9 cellular contexts compared by ENCODE assay signal in the genomic region with DNA sequence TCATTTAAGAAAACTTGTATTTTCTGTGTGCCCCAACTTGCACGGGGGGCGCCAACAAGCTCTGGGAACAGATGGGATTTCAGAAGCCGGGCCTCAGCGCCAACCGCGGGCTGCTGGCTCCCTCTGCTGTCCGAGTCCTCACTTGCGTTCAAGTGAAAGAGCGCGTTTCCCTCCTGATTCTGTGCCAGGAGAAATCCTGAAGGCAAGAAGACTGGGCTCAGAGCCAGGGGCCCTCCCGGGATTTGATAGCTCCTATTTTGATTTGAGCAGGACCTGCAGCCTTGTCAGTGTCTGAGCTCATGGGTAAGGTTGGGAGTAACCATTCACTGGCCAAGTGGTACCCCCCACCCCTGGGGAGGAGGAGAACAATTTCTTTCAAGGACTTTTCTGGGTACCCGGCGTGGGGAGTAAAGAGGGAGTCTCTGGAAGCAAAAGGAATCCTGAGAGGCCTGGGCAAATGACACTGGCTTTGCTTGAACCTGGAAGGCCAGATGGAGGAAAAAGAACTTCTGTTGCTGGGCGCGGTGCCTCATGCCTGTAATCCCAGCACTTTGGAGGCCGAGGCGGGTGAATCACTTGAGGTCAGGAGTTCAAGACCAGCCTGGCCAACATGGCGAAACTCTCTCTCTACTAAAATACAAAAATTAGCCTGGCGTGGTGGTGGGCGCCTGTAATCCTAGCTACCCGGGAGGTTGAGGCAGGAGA.
A peak's percentile ranks its signal among the peaks of the same experiment; 100 is the strongest.
DNase-seq lines count a peak whose midpoint lies in the region; ATAC-seq and TF ChIP-seq lines count a peak whose summit lies in the region.
"Had no signal": no experiment of that assay in that cellular context is flagged by ENCODE, and none has a peak within 500 bp of the region (broad histone marks: within the 10 kb centered on the region; RNA-seq: fewer than 3 reads in every experiment).

No MANE protein-coding gene starts in this region.

- no peak for TF ChIP-seq POLR2A in esophagus squamous epithelium (IDR thresholded peaks at IDR 0.05)

- no peaks in the 10 kb centered on the region for H3K79me2 ChIP-seq in KMS-11 (ENCODE audit: insufficient read depth, low read depth)

- H3K36me3 ChIP-seq in KMS-11 (ENCODE audit: insufficient read depth) (no peaks in the 10 kb centered on the region), esophagus squamous epithelium (no peaks in the 10 kb centered on the region)

- no peaks in the 10 kb centered on the region for H4K20me1 ChIP-seq in KMS-11 (ENCODE audit: insufficient read depth)

- H3K9me3 ChIP-seq in esophagus squamous epithelium, result peaks cover 0 to 7% (median 3%) of the 10 kb centered on the region in 3 donors

- H3K4me2 ChIP-seq in KMS-11, result no peak overlapping the region

- H3K4me3 Mint-ChIP-seq in activated T-cell treated with anti-CD3 and anti-CD28 coated beads, Interleukin-2, amount 50 U/mL, for 24 hours, result no peak overlapping the region
- H3K4me3 Mint-ChIP-seq in natural killer cell, result no peak overlapping the region
- H3K4me3 Mint-ChIP-seq: activated naive CD8-positive, alpha-beta T cell had no signal

- H3K9ac ChIP-seq in KMS-11, result no peak overlapping the region

- peaks cover 1% of the 10 kb centered on the region for H3K4me1 Mint-ChIP-seq in activated T-cell treated with anti-CD3 and anti-CD28 coated beads, Interleukin-2, amount 50 U/mL, for 24 hours (ENCODE audit: low read depth)
- H3K4me1 Mint-ChIP-seq in natural killer cell, result peaks cover 0 to 4% of the 10 kb centered on the region in 2 donors

- no peak overlapping the region for H3K27ac ChIP-seq in KMS-11
- H3K27ac ChIP-seq in esophagus squamous epithelium, result peak overlapping the region in 1 of 4 donors; percentile 9

- TF ChIP-seq CTCF in KMS-11 (conservative IDR thresholded peaks at IDR 0.05; ENCODE audit: low read depth, low read length), result peak; percentile 86
- peak; percentile 58 to 91 (median 85) for TF ChIP-seq CTCF in esophagus squamous epithelium (IDR thresholded peaks at IDR 0.05)
- peak; percentile 93 for TF ChIP-seq CTCF in natural killer cell (IDR thresholded peaks at IDR 0.05)

- DNase-seq in DMS 273 treated with DMSO at 0.1 percent for 48 hours (lab: John Stamatoyannopoulos, UW) (peak; percentile 97), OCI-M1 (lab: John Stamatoyannopoulos, UW) (peak; percentile 74), esophagus squamous epithelium (lab: John Stamatoyannopoulos, UW) (no peak), natural killer cell (peak; percentile 64)
- peak; percentile 84 for DNase-seq in activated T-cell treated with anti-CD3 and anti-CD28 coated beads, Interleukin-2, amount 50 U/mL, for 24 hours
- DNase-seq in stimulated activated CD8-positive, alpha-beta memory T cell treated with anti-CD3 and anti-CD28 coated beads, Interleukin-7, amount 100 ng/mL, for 4 hours (ENCODE audit: low read depth in 2 of 2), result peak; percentile 35 to 49

- H3K4me1 ChIP-seq in KMS-11 (ENCODE audit: low read depth, poor library complexity, severe bottlenecking) (no peaks in the 10 kb centered on the region), esophagus squamous epithelium (peaks cover 9 to 10% (median 9%) of the 10 kb centered on the region in 3 donors)

- H2AFZ ChIP-seq in KMS-11 (ENCODE audit: low read depth), result no peak overlapping the region

- H3K9me3 Mint-ChIP-seq in activated T-cell treated with anti-CD3 and anti-CD28 coated beads, Interleukin-2, amount 50 U/mL, for 24 hours, result peaks cover 5% of the 10 kb centered on the region
- no peaks in the 10 kb centered on the region for H3K9me3 Mint-ChIP-seq in natural killer cell

- H3K27me3 Mint-ChIP-seq in activated T-cell treated with anti-CD3 and anti-CD28 coated beads, Interleukin-2, amount 50 U/mL, for 24 hours, result peaks cover 4% of the 10 kb centered on the region
- peaks cover 0 to 2% of the 10 kb centered on the region in 2 donors for H3K27me3 Mint-ChIP-seq in natural killer cell (ENCODE audit: low read depth in 2 of 2)
- H3K27me3 Mint-ChIP-seq: activated naive CD8-positive, alpha-beta T cell had no signal

- peaks cover 3% of the 10 kb centered on the region for H3K36me3 Mint-ChIP-seq in activated T-cell treated with anti-CD3 and anti-CD28 coated beads, Interleukin-2, amount 50 U/mL, for 24 hours (ENCODE audit: low read depth)
- H3K36me3 Mint-ChIP-seq in natural killer cell, result no peaks in the 10 kb centered on the region

- H3K27ac Mint-ChIP-seq in activated T-cell treated with anti-CD3 and anti-CD28 coated beads, Interleukin-2, amount 50 U/mL, for 24 hours, result no peak overlapping the region
- H3K27ac Mint-ChIP-seq in natural killer cell, result no peak overlapping the region
- H3K27ac Mint-ChIP-seq: activated naive CD8-positive, alpha-beta T cell had no signal

- H3K27me3 ChIP-seq in KMS-11 (ENCODE audit: insufficient read depth, low read depth) (no peaks in the 10 kb centered on the region), esophagus squamous epithelium (no peaks in the 10 kb centered on the region)

- 49 to 61% methylated on average over 4 of the region's 21 CpGs for WGBS in esophagus squamous epithelium, 2 donors

- intact Hi-C loops in esophagus squamous epithelium (cut with DNase I) (loop anchor here (5.0 kb wide), 1 partner anchor 616 kb away; no protein-coding TSS in a partner anchor), natural killer cell (cut with micrococcal nuclease) (loop anchor here (1.0 to 2.0 kb wide), 3 partner anchors 432 to 649 kb away; partner anchors contain the start of gene SIPA1L1)

- ATAC-seq in natural killer cell (peak; percentile 64 to 83 (median 72)), HG02870 (IDR thresholded peaks at IDR 0.05; ENCODE audit: unreplicated experiment) (no peak)

- H3K4me3 ChIP-seq in KMS-11 (IDR thresholded peaks at IDR 0.05; ENCODE audit: insufficient read depth, low read depth, low read length), result no peak overlapping the region
- peak overlapping the region in 2 of 4 donors; percentile 6 to 43 for H3K4me3 ChIP-seq in esophagus squamous epithelium
